1 cellular context compared by ENCODE assay signal in the genomic region with DNA sequence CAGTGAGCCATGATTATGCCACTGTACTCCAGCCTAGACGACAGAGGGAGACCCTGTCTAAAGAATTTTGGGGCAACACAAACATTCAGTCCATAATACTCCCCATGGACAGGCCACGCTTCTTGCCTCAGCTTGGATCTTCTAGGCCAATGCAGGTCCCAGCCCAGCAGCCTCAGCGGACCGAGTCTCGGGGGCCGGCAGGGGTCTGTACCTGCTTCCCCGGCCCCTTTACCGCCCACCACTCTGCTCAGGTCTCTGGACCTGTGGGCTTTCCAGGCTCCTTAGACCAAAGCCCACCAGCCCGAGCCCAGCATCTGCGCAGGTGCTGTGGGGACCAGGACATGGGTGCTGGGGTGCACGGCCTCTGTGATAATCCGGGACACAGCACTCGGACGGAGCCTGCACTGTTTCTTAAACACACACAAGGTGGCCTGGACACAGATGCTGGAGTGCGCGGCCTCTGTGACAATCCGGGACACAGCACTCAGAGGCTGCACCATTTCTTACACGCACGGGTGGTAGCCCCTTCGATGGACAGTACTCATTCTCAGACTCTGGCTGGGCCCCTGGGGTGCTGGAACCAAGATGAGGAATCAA.
TF ChIP-seq lines count a peak whose summit lies in the region.

No MANE protein-coding gene starts in this region.

TF ChIP-seq in HepG2, 621 proteins besides CTCF, POLR2A, EP300 and RAD21 (continued from another document):
- TF ChIP-seq PAX8 (CRISPR knock-in tag; IDR thresholded peaks at IDR 0.05; ENCODE audit: borderline replicate concordance) (no peak), ETV5 (CRISPR knock-in tag; IDR thresholded peaks at IDR 0.05; ENCODE audit: borderline replicate concordance) (no peak), U2AF1 (optimal IDR thresholded peaks at IDR 0.05; ENCODE audit: low read depth, low read length) (no peak), TCF7 (IDR thresholded peaks at IDR 0.05; ENCODE audit: low read depth) (no peak), MEIS2 (CRISPR knock-in tag; IDR thresholded peaks at IDR 0.05) (no peak)
